In the genomic region with DNA sequence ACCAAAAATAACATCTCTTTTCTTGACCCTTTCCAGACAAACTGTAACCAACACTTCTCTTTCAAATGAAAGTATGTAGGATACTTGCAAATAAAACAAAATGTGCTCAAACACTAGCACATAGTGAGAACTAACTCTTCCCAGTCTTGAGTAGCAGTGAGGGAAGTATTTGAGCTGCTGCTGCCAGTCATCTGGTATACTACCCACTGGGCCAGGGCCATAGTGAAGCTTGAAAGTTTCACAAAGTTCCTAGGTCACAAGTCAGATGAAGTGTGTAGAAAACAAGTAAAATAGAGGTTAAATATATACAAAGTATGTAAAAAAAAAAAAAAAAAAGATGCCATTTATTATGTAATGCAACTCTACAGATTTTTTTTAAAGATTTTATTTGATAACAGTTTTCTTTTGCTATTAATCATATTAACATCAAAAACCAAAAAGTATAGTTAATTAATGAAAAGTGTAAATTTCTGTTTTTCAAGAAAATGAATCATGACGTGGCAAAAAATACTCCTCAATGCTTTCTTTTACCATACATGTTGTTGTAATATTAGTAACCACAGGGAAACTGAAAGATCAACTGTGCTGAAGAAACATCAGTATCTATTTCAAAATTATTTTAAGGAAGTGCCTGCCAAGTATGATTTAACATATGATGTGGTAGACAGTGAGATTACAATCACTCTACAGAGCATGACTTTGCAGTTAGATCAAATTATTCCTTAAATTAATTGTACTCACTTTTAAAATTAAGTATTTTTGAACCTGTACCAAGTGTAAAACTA, we compare ENCODE assay signal across 14 cellular contexts. TPM values are rescaled to one million over a fixed set of nuclear protein-coding genes. Genes with fewer than 3 reads are reported as not detected.
DNase-seq lines count a peak whose midpoint lies in the region; ATAC-seq and TF ChIP-seq lines count a peak whose summit lies in the region.
"Had no signal": no experiment of that assay in that cellular context is flagged by ENCODE, and none has a peak within 500 bp of the region (broad histone marks: within the 10 kb centered on the region; RNA-seq: fewer than 3 reads in every experiment).

No MANE protein-coding gene starts in this region.

- H3K9me3 Mint-ChIP-seq in MCF 10A (ENCODE audit: unreplicated experiment), result peaks cover 14% of the 10 kb centered on the region
- H3K9me3 Mint-ChIP-seq in CD8-positive, alpha-beta memory T cell, result peaks cover 0 to 7% (median 4%) of the 10 kb centered on the region in 5 donors

- POLR2A ChIA-PET in MCF 10A (lab: Yijun Ruan, JAX), result interaction anchor here (0.9 kb wide), 1 partner anchor 22 kb away, joined by 3 read pairs; no protein-coding TSS in a partner anchor
- POLR2A ChIA-PET in CD8-positive, alpha-beta memory T cell (lab: Charles Lee), result no interaction called here

- H3K4me3 Mint-ChIP-seq in MCF 10A (ENCODE audit: unreplicated experiment), result no peak overlapping the region
- H3K4me3 Mint-ChIP-seq in CD8-positive, alpha-beta memory T cell, result no peak overlapping the region
- H3K4me3 Mint-ChIP-seq: brain; neural progenitor cell; stimulated activated effector memory CD8-positive, alpha-beta T cell treated with anti-CD3 and anti-CD28 coated beads, Interleukin-12 subunit alpha, Interleukin-12 subunit beta, amount 100 ng/mL, for 72 hours had no signal

- CTCF ChIA-PET in MCF 10A (lab: Yijun Ruan, JAX), result interaction anchor here (0.6 kb wide), 1 partner anchor 241 kb away, joined by 4 read pairs; no protein-coding TSS in a partner anchor
- CTCF ChIA-PET in CD8-positive, alpha-beta memory T cell (lab: Charles Lee), result interaction anchor here (1.4 kb wide), 1 partner anchor 21 kb away, joined by 5 read pairs; a partner anchor contains a TSS

- no peak overlapping the region for H3K27ac ChIP-seq in breast epithelium
- no peak overlapping the region for H3K27ac ChIP-seq in substantia nigra (ENCODE audit: low read depth, low read length, poor library complexity, severe bottlenecking)
- no peak overlapping the region for H3K27ac ChIP-seq in CD8-positive, alpha-beta memory T cell (ENCODE audit: low read depth, low read length)
- H3K27ac ChIP-seq: esophagus squamous epithelium, neural progenitor cell had no signal

- H3K27me3 Mint-ChIP-seq in MCF 10A (ENCODE audit: insufficient read depth, unreplicated experiment), result no peaks in the 10 kb centered on the region
- no peaks in the 10 kb centered on the region for H3K27me3 Mint-ChIP-seq in CD8-positive, alpha-beta memory T cell

- TF ChIP-seq CTCF in MCF 10A (IDR thresholded peaks at IDR 0.05; ENCODE audit: unreplicated experiment) (no peak), breast epithelium (IDR thresholded peaks at IDR 0.05) (no peak)

- no peaks in the 10 kb centered on the region for H3K36me3 Mint-ChIP-seq in MCF 10A (ENCODE audit: insufficient read depth, unreplicated experiment)
- peaks cover 0 to 9% (median 8%) of the 10 kb centered on the region in 3 donors for H3K36me3 Mint-ChIP-seq in CD8-positive, alpha-beta memory T cell
- H3K36me3 Mint-ChIP-seq: neural progenitor cell; stimulated activated effector memory CD8-positive, alpha-beta T cell treated with anti-CD3 and anti-CD28 coated beads, Interleukin-12 subunit alpha, Interleukin-12 subunit beta, amount 100 ng/mL, for 72 hours had no signal

- no peak overlapping the region for H3K27ac Mint-ChIP-seq in MCF 10A (ENCODE audit: low read depth, unreplicated experiment)
- H3K27ac Mint-ChIP-seq in CD8-positive, alpha-beta memory T cell, result no peak overlapping the region
- H3K27ac Mint-ChIP-seq: brain; neural progenitor cell; stimulated activated effector memory CD8-positive, alpha-beta T cell treated with anti-CD3 and anti-CD28 coated beads, Interleukin-12 subunit alpha, Interleukin-12 subunit beta, amount 100 ng/mL, for 72 hours had no signal

- DNase-seq in MCF 10A (ENCODE audit: unreplicated experiment) (peak; percentile 59), breast epithelium (ENCODE audit: low spot score in 2 of 2) (no peak), NOMO-1 treated with dmso at 0.1 percent for 144 hours (lab: John Stamatoyannopoulos, UW; ENCODE audit: unreplicated experiment) (peak; percentile 33), SHP77 (lab: John Stamatoyannopoulos, UW) (no peak), substantia nigra (lab: John Stamatoyannopoulos, UW) (no peak)
- no peak for DNase-seq in CD8-positive, alpha-beta memory T cell
- DNase-seq: esophagus squamous epithelium, NCI-H1694 treated with DMSO at 0.1 percent for 48 hours had no signal

- no peaks in the 10 kb centered on the region for H3K27me3 ChIP-seq in breast epithelium
- no peaks in the 10 kb centered on the region for H3K27me3 ChIP-seq in CD8-positive, alpha-beta memory T cell (ENCODE audit: insufficient read depth, low read length, poor library complexity, severe bottlenecking)
- H3K27me3 ChIP-seq: esophagus squamous epithelium, neural progenitor cell had no signal

- no TSS peak for BruUV-seq in MCF 10A (replicated peaks; lab: Mats Ljungman, UMichigan)

- H3K4me3 ChIP-seq in breast epithelium, result no peak overlapping the region
- H3K4me3 ChIP-seq in CD8-positive, alpha-beta memory T cell (ENCODE audit: low read length), result no peak overlapping the region
- H3K4me3 ChIP-seq: esophagus squamous epithelium, neural progenitor cell had no signal

- peaks cover 7% of the 10 kb centered on the region for H3K4me1 Mint-ChIP-seq in MCF 10A (ENCODE audit: insufficient read depth, unreplicated experiment)
- no peaks in the 10 kb centered on the region for H3K4me1 Mint-ChIP-seq in CD8-positive, alpha-beta memory T cell
- H3K4me1 Mint-ChIP-seq: brain; neural progenitor cell; stimulated activated effector memory CD8-positive, alpha-beta T cell treated with anti-CD3 and anti-CD28 coated beads, Interleukin-12 subunit alpha, Interleukin-12 subunit beta, amount 100 ng/mL, for 72 hours had no signal

- TF ChIP-seq POLR2A in breast epithelium (IDR thresholded peaks at IDR 0.05), result no peak

- H3K36me3 ChIP-seq in breast epithelium, result no peaks in the 10 kb centered on the region
- H3K36me3 ChIP-seq in CD8-positive, alpha-beta memory T cell (ENCODE audit: insufficient read depth, low read length), result no peaks in the 10 kb centered on the region
- H3K36me3 ChIP-seq: esophagus squamous epithelium, neural progenitor cell had no signal

- no peaks in the 10 kb centered on the region for H3K9me3 ChIP-seq in breast epithelium
- H3K9me3 ChIP-seq in CD8-positive, alpha-beta memory T cell (ENCODE audit: low read length), result no peaks in the 10 kb centered on the region
- H3K9me3 ChIP-seq: esophagus squamous epithelium had no signal

- intact Hi-C loops in MCF 10A (cut with micrococcal nuclease), result no loop called here
- intact Hi-C loops in breast epithelium (cut with DNase I; ENCODE audit: low total_unique reads), result no loop called here

- H3K4me1 ChIP-seq in breast epithelium, result no peaks in the 10 kb centered on the region
- H3K4me1 ChIP-seq in CD8-positive, alpha-beta memory T cell (ENCODE audit: insufficient read depth, low read length), result no peaks in the 10 kb centered on the region
- H3K4me1 ChIP-seq: neural progenitor cell had no signal

- ATAC-seq in HG03066 (IDR thresholded peaks at IDR 0.05; ENCODE audit: low read depth, unreplicated experiment) (peak; percentile 79), SK-N-SH treated with all-trans-retinoic acid at 6 μM for 48 hours (no peak)
- ATAC-seq: Panc1; stimulated activated effector memory CD8-positive, alpha-beta T cell treated with anti-CD3 and anti-CD28 coated beads, Interleukin-12 subunit alpha, Interleukin-12 subunit beta, amount 100 ng/mL, for 72 hours had no signal

TF ChIP-seq in SK-N-SH treated with all-trans-retinoic acid at 6 μM for 48 hours, 23 proteins besides CTCF, POLR2A, EP300 and RAD21:
- TF ChIP-seq ZFP30 (CRISPR knock-in tag; IDR thresholded peaks at IDR 0.05), result no peak; the same call in 1 of the 2 replicates
- TF ChIP-seq, protein P1, sequence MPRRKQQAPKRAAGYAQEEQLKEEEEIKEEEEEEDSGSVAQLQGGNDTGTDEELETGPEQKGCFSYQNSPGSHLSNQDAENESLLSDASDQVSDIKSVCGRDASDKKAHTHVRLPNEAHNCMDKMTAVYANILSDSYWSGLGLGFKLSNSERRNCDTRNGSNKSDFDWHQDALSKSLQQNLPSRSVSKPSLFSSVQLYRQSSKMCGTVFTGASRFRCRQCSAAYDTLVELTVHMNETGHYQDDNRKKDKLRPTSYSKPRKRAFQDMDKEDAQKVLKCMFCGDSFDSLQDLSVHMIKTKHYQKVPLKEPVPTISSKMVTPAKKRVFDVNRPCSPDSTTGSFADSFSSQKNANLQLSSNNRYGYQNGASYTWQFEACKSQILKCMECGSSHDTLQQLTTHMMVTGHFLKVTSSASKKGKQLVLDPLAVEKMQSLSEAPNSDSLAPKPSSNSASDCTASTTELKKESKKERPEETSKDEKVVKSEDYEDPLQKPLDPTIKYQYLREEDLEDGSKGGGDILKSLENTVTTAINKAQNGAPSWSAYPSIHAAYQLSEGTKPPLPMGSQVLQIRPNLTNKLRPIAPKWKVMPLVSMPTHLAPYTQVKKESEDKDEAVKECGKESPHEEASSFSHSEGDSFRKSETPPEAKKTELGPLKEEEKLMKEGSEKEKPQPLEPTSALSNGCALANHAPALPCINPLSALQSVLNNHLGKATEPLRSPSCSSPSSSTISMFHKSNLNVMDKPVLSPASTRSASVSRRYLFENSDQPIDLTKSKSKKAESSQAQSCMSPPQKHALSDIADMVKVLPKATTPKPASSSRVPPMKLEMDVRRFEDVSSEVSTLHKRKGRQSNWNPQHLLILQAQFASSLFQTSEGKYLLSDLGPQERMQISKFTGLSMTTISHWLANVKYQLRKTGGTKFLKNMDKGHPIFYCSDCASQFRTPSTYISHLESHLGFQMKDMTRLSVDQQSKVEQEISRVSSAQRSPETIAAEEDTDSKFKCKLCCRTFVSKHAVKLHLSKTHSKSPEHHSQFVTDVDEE (CRISPR knock-in tag; IDR thresholded peaks at IDR 0.05), result no peak
- TF ChIP-seq ZNF70 (CRISPR knock-in tag; IDR thresholded peaks at IDR 0.05), result no peak
TF ChIP-seq in SK-N-SH treated with all-trans-retinoic acid at 6 μM for 48 hours: peak in this region for 0.

RNA-seq across cellular contexts. Expression of a gene that starts 21.6 kb away (rescaled TPM):
- total RNA-seq in MCF 10A (2022) (12.9 and 14.3 TPM in 2 replicates), breast epithelium (10 to 100 TPM; 17.6 to 62.9 (median 49.6) TPM)
- 1 to 10 TPM; 9.4 to 9.6 TPM for total RNA-seq in CD8-positive, alpha-beta memory T cell
- 48.6 TPM for polyA plus RNA-seq in CD8-positive, alpha-beta memory T cell

Comparison
In these comparisons a context has a peak if more than half of its experiments do, and no peak if none do; other contexts are left out.
1. DNase-seq: peak in MCF 10A (single experiment) and NOMO-1 treated with dmso at 0.1 percent for 144 hours (single experiment); none in breast epithelium (0 of 2), SHP77 (0 of 2), substantia nigra (0 of 49) and CD8-positive, alpha-beta memory T cell (0 of 5).